8 cellular contexts compared by ENCODE assay signal in genomic region chr10:77925410-77925794, GRCh38. TPM values are rescaled to one million over a fixed set of nuclear protein-coding genes. Genes with fewer than 3 reads are reported as not detected.
DNase-seq lines count a peak whose midpoint lies in the region; ATAC-seq and TF ChIP-seq lines count a peak whose summit lies in the region.

No MANE protein-coding gene starts in this region.

- H3K4me1 Mint-ChIP-seq in activated naive CD8-positive, alpha-beta T cell treated with anti-CD3 and anti-CD28 coated beads for 36 hours: peaks cover 8% of the 10 kb centered on the region

- no peaks in the 10 kb centered on the region for H3K36me3 ChIP-seq in left ventricle myocardium inferior
- no peaks in the 10 kb centered on the region for H3K36me3 ChIP-seq in prostate gland

- ATAC-seq in Right ventricle myocardium inferior: peak; percentile 27

- H3K9me3 Mint-ChIP-seq in activated naive CD8-positive, alpha-beta T cell treated with anti-CD3 and anti-CD28 coated beads for 36 hours: no peaks in the 10 kb centered on the region

- H3K27me3 ChIP-seq in left ventricle myocardium inferior (ENCODE audit: low read depth) (no peaks in the 10 kb centered on the region), prostate gland (replicated peaks; ENCODE audit: insufficient read depth) (no peaks in the 10 kb centered on the region)

- peak overlapping the region; percentile 73 for H3K27ac ChIP-seq in left ventricle myocardium inferior (replicated peaks)
- H3K27ac ChIP-seq in prostate gland: peak overlapping the region; percentile 93 to 95

- H3K4me3 ChIP-seq in left ventricle myocardium inferior: peak overlapping the region; percentile 96
- H3K4me3 ChIP-seq in prostate gland: peak overlapping the region; percentile 58 to 84

- peak overlapping the region; percentile 47 for H3K4me3 Mint-ChIP-seq in activated naive CD8-positive, alpha-beta T cell treated with anti-CD3 and anti-CD28 coated beads for 36 hours

- no peak overlapping the region for H3K27ac Mint-ChIP-seq in activated naive CD8-positive, alpha-beta T cell treated with anti-CD3 and anti-CD28 coated beads for 36 hours

- WGBS in prostate gland: 5% methylated on average over 7 of the region's 7 CpGs

- intact Hi-C loops in Right ventricle myocardium inferior (cut with DNase I): loop anchor here (5.0 kb wide), 1 partner anchor 102 kb away; the partner anchor contains the start of gene POLR3A
- intact Hi-C loops in cardiac septum (cut with DNase I): loop anchor here (5.0 kb wide), 1 partner anchor 47 kb away; no protein-coding TSS in a partner anchor
- intact Hi-C loops in left ventricle myocardium inferior (cut with micrococcal nuclease): no loop called here
- intact Hi-C loops in prostate gland (cut with DNase I): no loop called here

- TF ChIP-seq POLR2A in prostate gland (IDR thresholded peaks at IDR 0.05): no peak

- no peak for TF ChIP-seq CTCF in left ventricle myocardium inferior (IDR thresholded peaks at IDR 0.05; ENCODE audit: borderline replicate concordance)
- no peak for TF ChIP-seq CTCF in prostate gland (IDR thresholded peaks at IDR 0.05)
- no peak for TF ChIP-seq CTCF in GM20000 (IDR thresholded peaks at IDR 0.05; ENCODE audit: extremely low read depth, missing control alignments)

- H3K27me3 Mint-ChIP-seq in activated naive CD8-positive, alpha-beta T cell treated with anti-CD3 and anti-CD28 coated beads for 36 hours: peaks cover 69% of the 10 kb centered on the region

- peaks cover 5% of the 10 kb centered on the region for H3K9me3 ChIP-seq in left ventricle myocardium inferior (replicated peaks)
- no peaks in the 10 kb centered on the region for H3K9me3 ChIP-seq in prostate gland

- peaks cover 40% of the 10 kb centered on the region for H3K4me1 ChIP-seq in left ventricle myocardium inferior
- peaks cover 4% of the 10 kb centered on the region for H3K4me1 ChIP-seq in prostate gland (replicated peaks)

- DNase-seq in Right ventricle myocardium inferior (ENCODE audit: missing footprints) (no peak), cardiac septum (ENCODE audit: low spot score) (no peak), left ventricle myocardium inferior (no peak), prostate gland (ENCODE audit: low spot score) (peak; percentile 36), GM20000 (ENCODE audit: low spot score) (no peak)
- DNase-seq in activated naive CD8-positive, alpha-beta T cell treated with anti-CD3 and anti-CD28 coated beads for 36 hours: no peak
- DNase-seq in central memory CD4-positive, alpha-beta T cell: no peak
- no peak for DNase-seq in stimulated activated naive CD4-positive, alpha-beta T cell treated with Interleukin-2 at 50 U/mL for 16 hours (lab: John Stamatoyannopoulos, UW)

- no peaks in the 10 kb centered on the region for H3K36me3 Mint-ChIP-seq in activated naive CD8-positive, alpha-beta T cell treated with anti-CD3 and anti-CD28 coated beads for 36 hours

RNA-seq across cellular contexts. Expression of gene DLG5, which starts 1.2 kb away (rescaled TPM):
- total RNA-seq in Right ventricle myocardium inferior (8.9 TPM), cardiac septum (19.5 TPM), left ventricle myocardium inferior (8.9 TPM), prostate gland (100 to 1,000 TPM in 1 of 2 donors, 10 to 100 TPM in 1; 72.3 to 134 TPM)
- total RNA-seq in activated naive CD8-positive, alpha-beta T cell treated with anti-CD3 and anti-CD28 coated beads for 36 hours: 1 to 10 TPM; 1.6 to 2.1 TPM

Comparison
In these comparisons a context has a peak if more than half of its experiments do, and no peak if none do; other contexts are left out.
1. intact Hi-C loops: an anchor here in Right ventricle myocardium inferior (5.0 kb wide) and cardiac septum (5.0 kb wide); none called in left ventricle myocardium inferior and prostate gland.